ENCODE assay signal across 8 cellular contexts in genomic region chr15:63402498-63403253, GRCh38. TPM values are rescaled to one million over a fixed set of nuclear protein-coding genes. Genes with fewer than 3 reads are reported as not detected.
DNase-seq lines count a peak whose midpoint lies in the region; ATAC-seq, FAIRE-seq and TF ChIP-seq lines count a peak whose summit lies in the region.

No MANE protein-coding gene starts in this region.

- no TSS peak for BruUV-seq in K562 (replicated peaks; lab: Mats Ljungman, UMichigan)

- no peak for DNase-seq in activated CD8-positive, alpha-beta memory T cell treated with anti-CD3 and anti-CD28 coated beads, Interleukin-2, amount 10 ng/mL, durations not matched to agents 7 days and 5 days
- DNase-seq in activated CD8-positive, alpha-beta memory T cell treated with anti-CD3 and anti-CD28 coated beads for 24 hours, result no peak
- DNase-seq in NCI-H2227 (lab: John Stamatoyannopoulos, UW; ENCODE audit: unreplicated experiment) (peak; percentile 20), K562 (ENCODE audit: extremely low read depth in 1 of 4, low spot score in 3 of 4) (peak in 3 of 4 experiments; percentile 20 to 57 (median 54)), tibial nerve (ENCODE audit: low spot score in 2 of 2) (peak in 1 of 2 donors; percentile 18)
- DNase-seq in activated CD8-positive, alpha-beta memory T cell treated with anti-CD3 and anti-CD28 coated beads, Interleukin-2, amount 50 U/mL, for 4 hours, result no peak

- intact Hi-C loops in K562 (cut with micrococcal nuclease), result loop anchor here (1.0 to 10.0 kb wide), 2 partner anchors 113 to 238 kb away; no protein-coding TSS in a partner anchor

- no peak overlapping the region for H3K9ac ChIP-seq in K562 (ENCODE audit: insufficient read depth in 1 of 2, low read depth in 2 of 2, low read length in 2 of 2)

- no peak overlapping the region for H3K27ac Mint-ChIP-seq in activated CD8-positive, alpha-beta memory T cell treated with anti-CD3 and anti-CD28 coated beads, Interleukin-2, amount 10 ng/mL, durations not matched to agents 7 days and 5 days

- in situ Hi-C loops in K562 (cut with MboI), result loop anchor here (5.0 to 25.0 kb wide), 2 partner anchors 110 to 565 kb away; no protein-coding TSS in a partner anchor

- no peaks in the 10 kb centered on the region for H3K9me3 Mint-ChIP-seq in activated CD8-positive, alpha-beta memory T cell treated with anti-CD3 and anti-CD28 coated beads, Interleukin-2, amount 10 ng/mL, durations not matched to agents 7 days and 5 days (ENCODE audit: low read depth)

- H3K27ac ChIP-seq in K562 (ENCODE audit: extremely low read depth, low read depth, low read length), result no peak overlapping the region
- no peak overlapping the region for H3K27ac ChIP-seq in tibial nerve

- peaks cover 0 to 12% of the 10 kb centered on the region in 2 experiments; a peak in 3 of 5 replicates for H3K4me1 ChIP-seq in K562 (replicated peaks in 1 of 2; ENCODE audit: control insufficient read depth in 2 of 2, insufficient read depth in 2 of 2, low read length in 2 of 2)
- H3K4me1 ChIP-seq in tibial nerve, result peaks cover 0 to 7% (median 2%) of the 10 kb centered on the region in 4 donors

- FAIRE-seq in K562 (lab: Jason Lieb, UNC) (peak; percentile 75), islet of Langerhans (lab: Jason Lieb, UNC) (peak; percentile 82)

- CTCF ChIA-PET in activated CD8-positive, alpha-beta memory T cell treated with anti-CD3 and anti-CD28 coated beads, Interleukin-2, amount 10 ng/mL, durations not matched to agents 7 days and 5 days (lab: Charles Lee), result interaction anchor here (0.9 to 2.9 kb wide), 13 partner anchors 11 to 355 kb away, joined by 3 to 19 read pairs (median 5); no protein-coding TSS in a partner anchor
- CTCF ChIA-PET in K562 (lab: Yijun Ruan, JAX; ENCODE audit: low intra/inter-chr PET ratio), result interaction anchor here (0.9 to 3.7 kb wide), 3 partner anchors 113 to 237 kb away, joined by 3 to 35 read pairs (median 3); partner anchors contain the start of gene APH1B

- no peaks in the 10 kb centered on the region for H3K36me3 Mint-ChIP-seq in activated CD8-positive, alpha-beta memory T cell treated with anti-CD3 and anti-CD28 coated beads, Interleukin-2, amount 10 ng/mL, durations not matched to agents 7 days and 5 days

- peak; percentile 96 to 97 for TF ChIP-seq RAD21 in K562 (CRISPR knock-in tag; conservative IDR thresholded peaks at IDR 0.05 in 1 of 2, IDR thresholded peaks at IDR 0.05 in 1 of 2)

- peak overlapping the region; percentile 76 for H2AFZ ChIP-seq in K562 (ENCODE audit: low read depth, low read length)

- H3K4me3 ChIP-seq in K562 (no peak overlapping the region), tibial nerve (no peak overlapping the region)

- POLR2A ChIA-PET in K562 (lab: Yijun Ruan, JAX), result interaction anchor here (0.6 to 1.1 kb wide), 5 partner anchors 13 to 352 kb away, joined by 3 to 4 read pairs (median 3); no protein-coding TSS in a partner anchor

- ATAC-seq in activated CD8-positive, alpha-beta memory T cell treated with anti-CD3 and anti-CD28 coated beads, Interleukin-2, amount 10 ng/mL, durations not matched to agents 7 days and 5 days, result peak; percentile 63
- ATAC-seq in K562 (peak; percentile 79), HG02970 (IDR thresholded peaks at IDR 0.05; ENCODE audit: low FRiP score, unreplicated experiment) (no peak)

- no peak overlapping the region for H3K4me3 Mint-ChIP-seq in activated CD8-positive, alpha-beta memory T cell treated with anti-CD3 and anti-CD28 coated beads, Interleukin-2, amount 10 ng/mL, durations not matched to agents 7 days and 5 days

- no peaks in the 10 kb centered on the region; the same call in 1 of the 2 replicates for H3K9me3 ChIP-seq in K562 (replicated peaks; ENCODE audit: control insufficient read depth, insufficient read depth, low read depth, low read length)
- H3K9me3 ChIP-seq in tibial nerve, result no peaks in the 10 kb centered on the region

- no peak overlapping the region for H3K4me2 ChIP-seq in K562 (ENCODE audit: insufficient read depth, low read length)

- H3K79me2 ChIP-seq in K562 (ENCODE audit: control insufficient read depth, insufficient read depth, low read length), result no peaks in the 10 kb centered on the region

- H4K20me1 ChIP-seq in K562 (replicated peaks; ENCODE audit: control insufficient read depth, insufficient read depth, low read length), result no peaks in the 10 kb centered on the region

- TF ChIP-seq POLR2A in K562 (conservative IDR thresholded peaks at IDR 0.05), result no peak
- no peak for TF ChIP-seq POLR2A in tibial nerve (IDR thresholded peaks at IDR 0.05)

- H3K36me3 ChIP-seq in K562 (ENCODE audit: control insufficient read depth, insufficient read depth, low read length) (no peaks in the 10 kb centered on the region), tibial nerve (no peaks in the 10 kb centered on the region)

- TF ChIP-seq EP300 in K562 (IDR thresholded peaks at IDR 0.05; ENCODE audit: low read length), result no peak
- TF ChIP-seq EP300 in tibial nerve (IDR thresholded peaks at IDR 0.05), result no peak

- H3K4me1 Mint-ChIP-seq in activated CD8-positive, alpha-beta memory T cell treated with anti-CD3 and anti-CD28 coated beads, Interleukin-2, amount 10 ng/mL, durations not matched to agents 7 days and 5 days, result peaks cover 18% of the 10 kb centered on the region

- H3K9me1 ChIP-seq in K562 (ENCODE audit: control insufficient read depth, insufficient read depth, low read length), result no peaks in the 10 kb centered on the region

- H3K27me3 Mint-ChIP-seq in activated CD8-positive, alpha-beta memory T cell treated with anti-CD3 and anti-CD28 coated beads, Interleukin-2, amount 10 ng/mL, durations not matched to agents 7 days and 5 days, result no peaks in the 10 kb centered on the region

- TF ChIP-seq CTCF in K562 (IDR thresholded peaks at IDR 0.05 in 2 of 3, conservative IDR thresholded peaks at IDR 0.05 in 1 of 3; ENCODE audit: insufficient read depth in 2 of 3, low read depth in 1 of 3, low read length in 3 of 3) (peak; percentile 53 to 85 (median 58); a peak in 3 of 6 replicates), tibial nerve (IDR thresholded peaks at IDR 0.05) (peak; percentile 61 to 74 (median 65))

- no peaks in the 10 kb centered on the region for H3K27me3 ChIP-seq in K562 (ENCODE audit: control insufficient read depth in 2 of 2, insufficient read depth in 2 of 2, low read length in 2 of 2)
- no peaks in the 10 kb centered on the region for H3K27me3 ChIP-seq in tibial nerve

- WGBS in K562 (ENCODE audit: insufficient coverage, low coverage, missing lambda C conversion rate), result 59% methylated on average over 7 of the region's 7 CpGs
- WGBS in tibial nerve, 2 donors, result 56 to 64% methylated on average over 7 of the region's 7 CpGs

TF ChIP-seq in K562, 482 proteins besides CTCF, POLR2A, EP300 and RAD21 (continues in another document):
- TF ChIP-seq JUND (IDR thresholded peaks at IDR 0.05; ENCODE audit: borderline replicate concordance, low read depth, low read length) (no peak), JUND (tag; IDR thresholded peaks at IDR 0.05; ENCODE audit: borderline replicate concordance, low read depth, low read length) (peak; percentile 37; the same call in 1 of the 3 replicates), DEAF1 (CRISPR knock-in tag; IDR thresholded peaks at IDR 0.05) (peak; percentile 90), ARID2 (IDR thresholded peaks at IDR 0.05) (0 out of 2 replicates have a peak, but pooled peaks have one; percentile 54), ADNP (tag; IDR thresholded peaks at IDR 0.05) (0 out of 2 replicates have a peak, but pooled peaks have one; percentile 29), EGR1 (conservative IDR thresholded peaks at IDR 0.05) (no peak), ZNF384 (IDR thresholded peaks at IDR 0.05; ENCODE audit: low read depth, low read length) (peak; percentile 29; the same call in 1 of the 2 replicates), SOX6 (IDR thresholded peaks at IDR 0.05) (0 out of 2 replicates have a peak, but pooled peaks have one; percentile 20)

RNA-seq across cellular contexts. Expression of gene CA12, which starts 21.0 kb away (rescaled TPM):
- under 1 TPM in 1 of 2 experiments, not detected in 1; 0.12 TPM for total RNA-seq in activated CD8-positive, alpha-beta memory T cell treated with anti-CD3 and anti-CD28 coated beads, Interleukin-2, amount 10 ng/mL, durations not matched to agents 7 days and 5 days
- total RNA-seq in K562 (2011; cell fraction: chromatin; rRNA removed; ENCODE audit: low replicate concordance), result 0.25 and 0.33 TPM in 2 replicates
- not detected in 2 replicates for total RNA-seq in K562 (2011; cell fraction: nucleolus; rRNA removed)
- total RNA-seq in K562 (2011; cell fraction: nucleoplasm; rRNA removed), result not detected in 2 replicates
- total RNA-seq in K562 (2014; rRNA removed), result 0.16 and 0.18 TPM in 2 replicates
- 0.07 and 0.13 TPM in 2 replicates for total RNA-seq in K562 (2014; rRNA removed; fragmentation: Illumina TruSeq; extraction: Trizol)
- 0.22 and 0.23 TPM in 2 replicates for total RNA-seq in K562 (2015; rRNA removed; fragmentation: Illumina TruSeq; extraction: Trizol)
- 0.07 and 0.09 TPM in 2 replicates for total RNA-seq in K562 (2021)
- polyA plus RNA-seq in K562 (2011; rRNA removed), result 0.01 and 0.05 TPM in 2 replicates
- 0.09 TPM in 1 of 2 replicates, not detected in the other for polyA plus RNA-seq in K562 (2011; cell fraction: cytosol; rRNA removed)
- polyA plus RNA-seq in K562 (2011; cell fraction: nucleus; rRNA removed), result 0.11 and 0.42 TPM in 2 replicates
- polyA plus RNA-seq in K562 (2012), result 0.72 and 5.0 TPM in 2 replicates
- polyA plus RNA-seq in K562 (2014; fragmentation: Illumina TruSeq; extraction: Trizol), result 0.19 and 0.47 TPM in 2 replicates
- polyA plus RNA-seq in K562 (2014; fragmentation: Nextera tagmentation; extraction: Ambion mirVana), result under 1 TPM in 1 of 2 experiments, not detected in 1; 0.11 TPM
- 0.78 and 0.89 TPM in 2 replicates for polyA plus RNA-seq in K562 (2014; rRNA removed)
- polyA minus RNA-seq in K562 (2011; rRNA and poly(A)+ RNA removed), result 0.04 and 0.12 TPM in 2 replicates
- not detected in 2 replicates for polyA minus RNA-seq in K562 (2011; cell fraction: cytosol; rRNA and poly(A)+ RNA removed)
- polyA minus RNA-seq in K562 (2011; cell fraction: nucleus; rRNA and poly(A)+ RNA removed), result 0.11 TPM in 1 of 2 replicates, not detected in the other
- 1 to 10 TPM in 2 of 4 donors, under 1 TPM in 2; 0.22 to 2.5 (median 1.1) TPM for total RNA-seq in tibial nerve

Comparison
In these comparisons a context has a peak if more than half of its experiments do, and no peak if none do; other contexts are left out.
1. DNase-seq: peak in NCI-H2227 (single experiment) and K562 (3 of 4); none in activated CD8-positive, alpha-beta memory T cell treated with anti-CD3 and anti-CD28 coated beads, Interleukin-2, amount 10 ng/mL, durations not matched to agents 7 days and 5 days (single experiment), activated CD8-positive, alpha-beta memory T cell treated with anti-CD3 and anti-CD28 coated beads for 24 hours (single experiment) and activated CD8-positive, alpha-beta memory T cell treated with anti-CD3 and anti-CD28 coated beads, Interleukin-2, amount 50 U/mL, for 4 hours (single experiment).